13 cellular contexts compared by ENCODE assay signal in the genomic region with DNA sequence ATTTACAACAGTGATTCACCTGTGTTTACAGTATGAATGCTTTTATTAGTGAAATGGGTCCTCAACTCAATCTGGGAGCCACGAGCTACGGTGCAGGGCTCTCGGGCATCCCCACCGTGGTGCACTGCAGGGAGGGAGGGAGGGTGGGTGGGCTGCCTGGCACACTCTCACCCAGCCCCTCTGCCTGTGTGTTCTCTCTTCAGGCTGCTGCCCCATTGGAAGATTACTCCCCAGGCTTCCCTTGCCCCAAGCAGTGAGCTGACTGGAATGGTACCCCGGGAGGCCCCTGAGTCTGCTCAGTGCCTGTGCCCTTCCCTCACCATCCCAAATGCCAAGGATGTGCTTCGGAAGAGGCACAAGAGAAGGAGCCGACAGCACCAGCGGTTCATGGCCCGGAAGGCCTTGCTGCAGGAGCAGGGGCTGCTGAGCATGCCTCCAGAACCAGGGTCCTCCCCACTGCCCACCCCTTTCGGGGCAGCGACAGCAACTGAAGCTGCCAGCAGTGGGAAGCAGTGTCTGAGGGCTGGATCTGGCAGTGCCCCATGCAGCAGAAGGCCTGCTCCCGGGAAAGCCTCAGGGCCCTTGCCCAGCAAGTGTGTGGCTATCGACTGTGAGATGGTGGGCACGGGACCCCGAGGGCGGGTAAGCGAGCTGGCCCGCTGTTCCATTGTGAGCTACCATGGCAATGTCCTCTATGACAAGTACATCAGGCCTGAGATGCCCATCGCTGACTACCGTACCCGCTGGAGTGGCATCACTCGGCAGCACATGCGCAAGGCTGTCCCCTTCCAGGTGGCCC. TPM values are rescaled to one million over a fixed set of nuclear protein-coding genes. Genes with fewer than 3 reads are reported as not detected.
DNase-seq lines count a peak whose midpoint lies in the region; ATAC-seq, FAIRE-seq and TF ChIP-seq lines count a peak whose summit lies in the region.
"Had no signal": no experiment of that assay in that cellular context is flagged by ENCODE, and none has a peak within 500 bp of the region (broad histone marks: within the 10 kb centered on the region; RNA-seq: fewer than 3 reads in every experiment).

No MANE protein-coding gene starts in this region.

- peaks cover 7% of the 10 kb centered on the region for H3K27me3 ChIP-seq in Loucy (ENCODE audit: insufficient read depth, low read length, poor library complexity, severe bottlenecking)
- H3K27me3 ChIP-seq in GM12878 (replicated peaks in 1 of 2; ENCODE audit: control insufficient read depth in 2 of 2, insufficient read depth in 2 of 2, low read length in 1 of 2): no peaks in the 10 kb centered on the region
- no peaks in the 10 kb centered on the region for H3K27me3 ChIP-seq in spleen (replicated peaks in 1 of 7)

- H3K9me3 Mint-ChIP-seq in activated CD4-positive, alpha-beta T cell treated with anti-CD3 and anti-CD28 coated beads for 36 hours (ENCODE audit: low read depth): no peaks in the 10 kb centered on the region

- no TSS peak for BruUV-seq in GM12878 (replicated peaks; lab: Mats Ljungman, UMichigan)

- H3K27ac Mint-ChIP-seq in activated CD4-positive, alpha-beta T cell treated with anti-CD3 and anti-CD28 coated beads for 36 hours: peak overlapping the region; percentile 86

- ATAC-seq in activated CD4-positive, alpha-beta T cell treated with anti-CD3 and anti-CD28 coated beads for 36 hours: no peak
- no peak for ATAC-seq in GM12878

- H3K27me3 Mint-ChIP-seq in activated CD4-positive, alpha-beta T cell treated with anti-CD3 and anti-CD28 coated beads for 36 hours: no peaks in the 10 kb centered on the region

- H3K36me3 Mint-ChIP-seq in activated CD4-positive, alpha-beta T cell treated with anti-CD3 and anti-CD28 coated beads for 36 hours (ENCODE audit: low read depth): peaks cover 80% of the 10 kb centered on the region

- H3K9ac ChIP-seq in Loucy (ENCODE audit: low read depth, low read length, poor library complexity, severe bottlenecking) (no peak overlapping the region), GM12878 (ENCODE audit: control insufficient read depth, insufficient read depth, low read length) (no peak overlapping the region)

- H2AFZ ChIP-seq in Loucy (ENCODE audit: low read length) (no peak overlapping the region), GM12878 (ENCODE audit: control insufficient read depth, low read depth, low read length) (no peak overlapping the region)

- H4K20me1 ChIP-seq in Loucy (ENCODE audit: insufficient read depth, low read length, poor library complexity, severe bottlenecking) (peaks cover 53% of the 10 kb centered on the region), GM12878 (ENCODE audit: control insufficient read depth, insufficient read depth) (peaks cover 24% of the 10 kb centered on the region)

- H3K36me3 ChIP-seq in Loucy (ENCODE audit: insufficient read depth, low read length) (peaks cover 46% of the 10 kb centered on the region; the same call in 1 of the 2 replicates), GM12878 (ENCODE audit: control insufficient read depth in 2 of 2, insufficient read depth in 2 of 2, low read length in 1 of 2) (peaks cover 35% of the 10 kb centered on the region in 2 experiments), spleen (peaks cover 4 to 66% (median 32%) of the 10 kb centered on the region in 6 donors)

- in situ Hi-C loops in GM12878 (cut with MboI): loop anchor here (5.0 kb wide), 1 partner anchor 76 kb away; no protein-coding TSS in a partner anchor

- TF ChIP-seq CTCF in Loucy (conservative IDR thresholded peaks at IDR 0.05; ENCODE audit: low read length) (no peak), GM12878 (IDR thresholded peaks at IDR 0.05 in 2 of 3, conservative IDR thresholded peaks at IDR 0.05 in 1 of 3; ENCODE audit: control insufficient read depth in 2 of 3, extremely low read depth in 1 of 3, insufficient read depth in 1 of 3, low read depth in 3 of 3, low read length in 3 of 3) (no peak), spleen (IDR thresholded peaks at IDR 0.05 in 8 of 11, conservative IDR thresholded peaks at IDR 0.05 in 3 of 11) (no peak)

- H3K9me3 ChIP-seq in Loucy (ENCODE audit: insufficient read depth, low read depth, low read length): no peaks in the 10 kb centered on the region
- no peaks in the 10 kb centered on the region for H3K9me3 ChIP-seq in GM12878 (replicated peaks; ENCODE audit: control insufficient read depth, insufficient read depth, low read length)
- no peaks in the 10 kb centered on the region for H3K9me3 ChIP-seq in spleen
- H3K9me3 ChIP-seq: left ventricle myocardium inferior had no signal

- SMC1A ChIA-PET in GM12878 (lab: Charles Lee; ENCODE audit: uncharacterized antibody, unreplicated experiment): interaction anchor here (1.4 to 3.6 kb wide), 10 partner anchors 8 to 208 kb away, joined by 3 to 43 read pairs (median 24); partner anchors contain the start of gene ISG20

- H3K79me2 ChIP-seq in Loucy (ENCODE audit: insufficient read depth, low read length) (peaks cover 78% of the 10 kb centered on the region), GM12878 (ENCODE audit: control insufficient read depth, insufficient read depth, low read length) (peaks cover 95% of the 10 kb centered on the region)

- TF ChIP-seq EP300 in GM12878 (IDR thresholded peaks at IDR 0.05; ENCODE audit: borderline replicate concordance in 1 of 2, control insufficient read depth in 1 of 2, low read depth in 2 of 2, low read length in 2 of 2): no peak

- TF ChIP-seq RAD21 in GM12878 (IDR thresholded peaks at IDR 0.05; ENCODE audit: insufficient read depth, low read depth, low read length): no peak

- RAD21 ChIA-PET in GM12878 (lab: Charles Lee; ENCODE audit: unreplicated experiment): interaction anchor here (3.3 to 3.7 kb wide), 2 partner anchors 31 to 39 kb away, joined by 38 to 40 read pairs; no protein-coding TSS in a partner anchor

- H3K4me3 Mint-ChIP-seq in activated CD4-positive, alpha-beta T cell treated with anti-CD3 and anti-CD28 coated beads for 36 hours: peak overlapping the region; percentile 43

- H3K4me2 ChIP-seq in Loucy (ENCODE audit: low read depth, low read length, poor library complexity, severe bottlenecking) (peak overlapping the region; percentile 93), GM12878 (ENCODE audit: control insufficient read depth, insufficient read depth) (peak overlapping the region; percentile 69)

- DNase-seq in activated CD4-positive, alpha-beta T cell treated with anti-CD3 and anti-CD28 coated beads for 36 hours: no peak
- DNase-seq in activated CD4-positive, alpha-beta T cell treated with anti-CD3 and anti-CD28 coated beads, Interleukin-2, amount 50 U/mL, for 1 hour: no peak
- DNase-seq in GM12878 (ENCODE audit: low read depth, low spot score): no peak
- DNase-seq in spleen: no peak
- no peak for DNase-seq in NOMO-1 (lab: John Stamatoyannopoulos, UW; ENCODE audit: unreplicated experiment in 2 of 2)
- no peak for DNase-seq in central memory CD4-positive, alpha-beta T cell
- no peak for DNase-seq in activated gamma-delta T cell (lab: John Stamatoyannopoulos, UW)
- DNase-seq: activated CD4-positive, CD25-positive, alpha-beta regulatory T cell treated with anti-CD3 and anti-CD28 coated beads, Interleukin-2, amount 50 U/mL, for 72 hours; left ventricle myocardium inferior; NCI-H187; NCI-H82 had no signal

- peaks cover 83% of the 10 kb centered on the region for H3K4me1 Mint-ChIP-seq in activated CD4-positive, alpha-beta T cell treated with anti-CD3 and anti-CD28 coated beads for 36 hours

- H3F3A ChIP-seq in Loucy (ENCODE audit: low read depth): no peaks in the 10 kb centered on the region

- H3K4me3 ChIP-seq in Loucy (ENCODE audit: low read length, poor library complexity, severe bottlenecking) (peak overlapping the region; percentile 14), GM12878 (0 out of 2 replicates have a peak overlapping the region, but pooled peaks have one; percentile 0), spleen (no peak overlapping the region)
- H3K4me3 ChIP-seq: left ventricle myocardium inferior had no signal

- intact Hi-C loops in activated CD4-positive, alpha-beta T cell treated with anti-CD3 and anti-CD28 coated beads for 36 hours (cut with DNase I, micrococcal nuclease): no loop called here
- intact Hi-C loops in GM12878 (cut with micrococcal nuclease; ENCODE audit: unreplicated experiment) (loop anchor here (2.0 kb wide), 3 partner anchors 31 to 269 kb away; partner anchors contain the start of gene HAPLN3), spleen (cut with DNase I; ENCODE audit: low total_unique reads) (loop anchor here (10.0 kb wide), 1 partner anchor 209 kb away; no protein-coding TSS in a partner anchor)

- TF ChIP-seq POLR2A in GM12878 (IDR thresholded peaks at IDR 0.05; ENCODE audit: low read depth, low read length): peak; percentile 37; the same call in 1 of the 2 replicates
- TF ChIP-seq POLR2A in spleen (IDR thresholded peaks at IDR 0.05): no peak

- POLR2A ChIA-PET in activated CD4-positive, alpha-beta T cell treated with anti-CD3 and anti-CD28 coated beads for 36 hours (lab: Charles Lee): interaction anchor here (0.6 kb wide), 1 partner anchor 579 kb away, joined by 3 read pairs; no protein-coding TSS in a partner anchor
- POLR2A ChIA-PET in GM12878 (lab: Charles Lee): interaction anchor here (2.4 kb wide), 1 partner anchor 9 kb away, joined by 8 read pairs; no protein-coding TSS in a partner anchor

- CTCF ChIA-PET in activated CD4-positive, alpha-beta T cell treated with anti-CD3 and anti-CD28 coated beads for 36 hours (lab: Charles Lee): interaction anchor here (0.6 to 3.1 kb wide), 8 partner anchors 9 to 1549 kb away, joined by 3 to 28 read pairs (median 4); no protein-coding TSS in a partner anchor
- CTCF ChIA-PET in GM12878 (lab: Yijun Ruan, JAX): interaction anchor here (0.9 to 5.4 kb wide), 9 partner anchors 9 to 208 kb away, joined by 3 to 79 read pairs (median 30); no protein-coding TSS in a partner anchor

- peaks cover 47% of the 10 kb centered on the region for H3K4me1 ChIP-seq in Loucy (ENCODE audit: insufficient read depth, low read length, poor library complexity, severe bottlenecking)
- peaks cover 57% of the 10 kb centered on the region for H3K4me1 ChIP-seq in GM12878 (ENCODE audit: control insufficient read depth, insufficient read depth, low read length)
- peaks cover 69 to 100% (median 95%) of the 10 kb centered on the region in 6 donors for H3K4me1 ChIP-seq in spleen

- FAIRE-seq in GM12878 (lab: Jason Lieb, UNC): no peak
- FAIRE-seq: D721Med had no signal

- 88% methylated on average over 21 of the region's 23 CpGs for WGBS in GM12878 (ENCODE audit: insufficient coverage, insufficient replicate concordance, low lambda C conversion rate, missing lambda C conversion rate)
- WGBS in spleen, 5 donors: 88 to 94% (median 90%) methylated on average over 15 to 23 of the region's 23 CpGs

- H3K27ac ChIP-seq in GM12878 (ENCODE audit: control insufficient read depth, insufficient read depth) (no peak overlapping the region), spleen (peak overlapping the region; percentile 29 to 99 (median 92))
- H3K27ac ChIP-seq: left ventricle myocardium inferior had no signal

- H3K9me2 ChIP-seq in Loucy (replicated peaks; ENCODE audit: low read depth, low read length): no peaks in the 10 kb centered on the region

RNA-seq across cellular contexts. Expression of gene AEN, which starts 5.0 kb away (rescaled TPM):
- total RNA-seq in activated CD4-positive, alpha-beta T cell treated with anti-CD3 and anti-CD28 coated beads for 36 hours: 10 to 100 TPM; 42.8 to 52.9 TPM
- total RNA-seq in GM12878 (2013; cell fraction: nucleolus; rRNA removed): 74.1 and 86.4 TPM in 2 replicates
- total RNA-seq in GM12878 (2014; rRNA removed) (76.0 and 81.2 TPM in 2 replicates), GM12878 (2014; rRNA removed; fragmentation: Illumina TruSeq; extraction: Trizol) (39.9 and 44.5 TPM in 2 replicates), GM12878 (2021) (67.2 and 74.4 TPM in 2 replicates), spleen (10 to 100 TPM; 20.3 to 40.3 (median 29.5) TPM)
- 14.7 TPM for polyA plus RNA-seq in GM12878 (2011; ENCODE audit: low read depth)
- polyA plus RNA-seq in GM12878 (2011; rRNA removed) (32.5 and 44.7 TPM in 2 replicates), GM12878 (2014; fragmentation: Illumina TruSeq; extraction: Trizol) (25.8 and 33.5 TPM in 2 replicates), GM12878 (2014; fragmentation: Nextera tagmentation; extraction: Ambion mirVana) (10 to 100 TPM; 11.7 to 12.0 TPM), GM12878 (2014; rRNA removed) (62.8 and 66.1 TPM in 2 replicates), GM12878 (2016; fragmentation: Nextera tagmentation; extraction: Ambion mirVana) (10 to 100 TPM; 78.0 to 78.8 TPM), spleen (10 to 100 TPM; 12.9 to 18.6 (median 14.6) TPM)
- polyA plus RNA-seq in GM12878 (2011; cell fraction: cytosol; rRNA removed): 46.2 and 62.0 TPM in 2 replicates
- 106 and 115 TPM in 2 replicates for polyA plus RNA-seq in GM12878 (2011; cell fraction: nucleus; rRNA removed)
- polyA plus RNA-seq in GM12878 (2012): 23.8 and 31.0 TPM in 2 replicates
- polyA minus RNA-seq in GM12878 (2011; rRNA and poly(A)+ RNA removed): 57.4 and 84.3 TPM in 2 replicates
- polyA minus RNA-seq in GM12878 (2011; cell fraction: cytosol; rRNA and poly(A)+ RNA removed): 23.4 and 24.8 TPM in 2 replicates
- 70.1 and 137 TPM in 2 replicates for polyA minus RNA-seq in GM12878 (2011; cell fraction: nucleus; rRNA and poly(A)+ RNA removed)

RNA-seq across cellular contexts. Expression of gene ISG20, which starts 12.7 kb away (rescaled TPM):
- total RNA-seq in activated CD4-positive, alpha-beta T cell treated with anti-CD3 and anti-CD28 coated beads for 36 hours: 100 to 1,000 TPM; 107 to 120 TPM
- total RNA-seq in GM12878 (2013; cell fraction: nucleolus; rRNA removed): 14.5 and 16.0 TPM in 2 replicates
- total RNA-seq in GM12878 (2014; rRNA removed): 210 and 228 TPM in 2 replicates
- 48.5 and 53.8 TPM in 2 replicates for total RNA-seq in GM12878 (2014; rRNA removed; fragmentation: Illumina TruSeq; extraction: Trizol)
- total RNA-seq in GM12878 (2021): 76.5 and 90.2 TPM in 2 replicates
- polyA plus RNA-seq in GM12878 (2011; ENCODE audit: low read depth): 45.4 TPM
- polyA plus RNA-seq in GM12878 (2011; rRNA removed): 46.6 and 182 TPM in 2 replicates
- 210 and 386 TPM in 2 replicates for polyA plus RNA-seq in GM12878 (2011; cell fraction: cytosol; rRNA removed)
- polyA plus RNA-seq in GM12878 (2011; cell fraction: nucleus; rRNA removed): 219 and 271 TPM in 2 replicates
- 145 and 222 TPM in 2 replicates for polyA plus RNA-seq in GM12878 (2012)
- polyA plus RNA-seq in GM12878 (2014; fragmentation: Illumina TruSeq; extraction: Trizol): 3.5 and 23.4 TPM in 2 replicates
- polyA plus RNA-seq in GM12878 (2014; fragmentation: Nextera tagmentation; extraction: Ambion mirVana): 10 to 100 TPM; 49.6 to 92.9 TPM
- polyA plus RNA-seq in GM12878 (2014; rRNA removed): 177 and 251 TPM in 2 replicates
- polyA plus RNA-seq in GM12878 (2016; fragmentation: Nextera tagmentation; extraction: Ambion mirVana): 10 to 100 TPM; 80.7 to 91.1 TPM
- polyA minus RNA-seq in GM12878 (2011; rRNA and poly(A)+ RNA removed): 49.6 and 80.3 TPM in 2 replicates
- 44.1 and 44.6 TPM in 2 replicates for polyA minus RNA-seq in GM12878 (2011; cell fraction: cytosol; rRNA and poly(A)+ RNA removed)
- 38.3 and 60.6 TPM in 2 replicates for polyA minus RNA-seq in GM12878 (2011; cell fraction: nucleus; rRNA and poly(A)+ RNA removed)
- total RNA-seq in spleen: 100 to 1,000 TPM in 5 of 7 donors, 10 to 100 TPM in 2; 70.5 to 171 (median 127) TPM
- polyA plus RNA-seq in spleen: 100 to 1,000 TPM; 142 to 365 (median 198) TPM

Comparison
In these comparisons a context has a peak if more than half of its experiments do, and no peak if none do; other contexts are left out.
1. H3K4me3 ChIP-seq: peak in Loucy (single experiment) and GM12878 (single experiment); none in spleen (0 of 8).
2. intact Hi-C loops: an anchor here in GM12878 (2.0 kb wide) and spleen (10.0 kb wide); none called in activated CD4-positive, alpha-beta T cell treated with anti-CD3 and anti-CD28 coated beads for 36 hours.